In genomic region chr12:51846209-51846779, GRCh38 we compare ENCODE assay signal across 10 cellular contexts. TPM values are rescaled to one million over a fixed set of nuclear protein-coding genes. Genes with fewer than 3 reads are reported as not detected.
DNase-seq lines count a peak whose midpoint lies in the region; ATAC-seq and TF ChIP-seq lines count a peak whose summit lies in the region.
"Had no signal": no experiment of that assay in that cellular context is flagged by ENCODE, and none has a peak within 500 bp of the region (broad histone marks: within the 10 kb centered on the region; RNA-seq: fewer than 3 reads in every experiment).

No MANE protein-coding gene starts in this region.

- H3K27me3 Mint-ChIP-seq in CD14-positive monocyte (ENCODE audit: low read depth in 3 of 3): peaks cover 37 to 62% (median 52%) of the 10 kb centered on the region in 3 donors
- H3K27me3 Mint-ChIP-seq in HFFc6 (ENCODE audit: insufficient read depth): peaks cover 58% of the 10 kb centered on the region
- peaks cover 80% of the 10 kb centered on the region for H3K27me3 Mint-ChIP-seq in endodermal cell (ENCODE audit: insufficient read depth)

- H3K4me1 ChIP-seq in endodermal cell (ENCODE audit: control insufficient read depth, insufficient read depth, low read length): peaks cover 15% of the 10 kb centered on the region
- H3K4me1 ChIP-seq in osteoblast (ENCODE audit: insufficient read depth, low read length): peaks cover 3% of the 10 kb centered on the region
- peaks cover 6% of the 10 kb centered on the region for H3K4me1 ChIP-seq in A673 (ENCODE audit: insufficient read depth, low read length, poor library complexity, severe bottlenecking)
- peaks cover 0 to 26% (median 23%) of the 10 kb centered on the region in 4 donors for H3K4me1 ChIP-seq in tibial artery

- H4K20me1 ChIP-seq in osteoblast (ENCODE audit: insufficient read depth, low read length): no peaks in the 10 kb centered on the region

- peaks cover 11% of the 10 kb centered on the region for H3K27me3 ChIP-seq in endodermal cell (ENCODE audit: control insufficient read depth, insufficient read depth, low read length, poor library complexity, severe bottlenecking)
- peaks cover 74% of the 10 kb centered on the region for H3K27me3 ChIP-seq in osteoblast (ENCODE audit: insufficient read depth, low read length)
- peaks cover 19% of the 10 kb centered on the region for H3K27me3 ChIP-seq in A673 (replicated peaks; ENCODE audit: insufficient read depth, low read depth, low read length, poor library complexity)
- peaks cover 0 to 81% of the 10 kb centered on the region in 2 donors for H3K27me3 ChIP-seq in tibial artery

- intact Hi-C loops in CD14-positive monocyte (cut with micrococcal nuclease) (no loop called here), A673 (cut with micrococcal nuclease; ENCODE audit: unreplicated experiment) (no loop called here), tibial artery (cut with DNase I; ENCODE audit: low total_unique reads) (no loop called here)

- BruUV-seq in A673 (replicated peaks; lab: Mats Ljungman, UMichigan): no TSS peak

- no peak for TF ChIP-seq CTCF in CD14-positive monocyte (IDR thresholded peaks at IDR 0.05)
- TF ChIP-seq CTCF in HFFc6 (IDR thresholded peaks at IDR 0.05): no peak
- TF ChIP-seq CTCF in endodermal cell (conservative IDR thresholded peaks at IDR 0.05): no peak
- no peak for TF ChIP-seq CTCF in osteoblast (IDR thresholded peaks at IDR 0.05; ENCODE audit: extremely low read depth, low read depth, low read length)
- TF ChIP-seq CTCF in A673 (conservative IDR thresholded peaks at IDR 0.05; ENCODE audit: low read depth, low read length): no peak
- TF ChIP-seq CTCF in tibial artery (IDR thresholded peaks at IDR 0.05): no peak

- DNase-seq in CD14-positive monocyte (ENCODE audit: low spot score) (no peak), HFFc6 (no peak), endodermal cell (peak; percentile 70), osteoblast (ENCODE audit: insufficient read length, low spot score, missing footprints) (peak; percentile 80), NCI-H1694 treated with DMSO at 0.1 percent for 48 hours (lab: John Stamatoyannopoulos, UW) (no peak), A673 (ENCODE audit: low spot score) (no peak), tibial artery (no peak)
- DNase-seq: DMS 273 treated with DMSO at 0.1 percent for 48 hours had no signal

- 70 to 74% methylated on average over 17 to 21 of the region's 21 CpGs for WGBS in endodermal cell (ENCODE audit: insufficient coverage in 1 of 2, insufficient read length in 1 of 2), 2 experiments

- no peak overlapping the region for H3K9ac ChIP-seq in endodermal cell (ENCODE audit: extremely low read depth, low read length, poor library complexity, severe bottlenecking)

- H3K36me3 Mint-ChIP-seq in CD14-positive monocyte (peaks cover 3 to 4% of the 10 kb centered on the region in 2 donors), HFFc6 (ENCODE audit: low read depth) (no peaks in the 10 kb centered on the region), endodermal cell (ENCODE audit: low read depth) (no peaks in the 10 kb centered on the region)

- H3K9me3 Mint-ChIP-seq in CD14-positive monocyte (peaks cover 0 to 5% (median 0%) of the 10 kb centered on the region in 7 donors), HFFc6 (no peaks in the 10 kb centered on the region), endodermal cell (no peaks in the 10 kb centered on the region)

- H3K36me3 ChIP-seq in endodermal cell (ENCODE audit: control insufficient read depth, insufficient read depth, low read length): peaks cover 4% of the 10 kb centered on the region
- H3K36me3 ChIP-seq in osteoblast (ENCODE audit: insufficient read depth, low read length): no peaks in the 10 kb centered on the region
- no peaks in the 10 kb centered on the region for H3K36me3 ChIP-seq in A673 (ENCODE audit: insufficient read depth, low read length, poor library complexity, severe bottlenecking)
- no peaks in the 10 kb centered on the region for H3K36me3 ChIP-seq in tibial artery

- H3K9me3 ChIP-seq in endodermal cell (ENCODE audit: control insufficient read depth, low read length): no peaks in the 10 kb centered on the region
- no peaks in the 10 kb centered on the region for H3K9me3 ChIP-seq in osteoblast (ENCODE audit: low read depth, low read length)
- H3K9me3 ChIP-seq in A673 (ENCODE audit: low read depth, low read length, poor library complexity, severe bottlenecking): no peaks in the 10 kb centered on the region
- H3K9me3 ChIP-seq in tibial artery: no peaks in the 10 kb centered on the region

- H3K4me1 Mint-ChIP-seq in CD14-positive monocyte (peaks cover 44% of the 10 kb centered on the region), HFFc6 (ENCODE audit: low read depth) (no peaks in the 10 kb centered on the region), endodermal cell (peaks cover 12% of the 10 kb centered on the region)

- no peaks in the 10 kb centered on the region for H3K79me2 ChIP-seq in osteoblast (ENCODE audit: insufficient read depth, low read length)

- H3K4me3 ChIP-seq in endodermal cell (ENCODE audit: low read length) (peak overlapping the region; percentile 84), osteoblast (ENCODE audit: insufficient read depth, low read length) (no peak overlapping the region), A673 (ENCODE audit: low read depth, low read length, poor library complexity, severe bottlenecking) (no peak overlapping the region), tibial artery (peak overlapping the region in 1 of 2 donors; percentile 61)

- H3K27ac ChIP-seq in endodermal cell (ENCODE audit: low read depth, low read length): no peak overlapping the region
- no peak overlapping the region for H3K27ac ChIP-seq in osteoblast (ENCODE audit: low read depth, low read length)
- H3K27ac ChIP-seq in A673 (ENCODE audit: low read depth, low read length, poor library complexity, severe bottlenecking): no peak overlapping the region
- no peak overlapping the region for H3K27ac ChIP-seq in tibial artery

- POLR2A ChIA-PET in A673 (lab: Charles Lee; ENCODE audit: low non-redundant PET): no interaction called here

- peak overlapping the region; percentile 81 for H3K4me2 ChIP-seq in osteoblast (ENCODE audit: insufficient read depth, low read length)

- no peak overlapping the region for H2AFZ ChIP-seq in osteoblast (ENCODE audit: low read length)

- H3K27ac Mint-ChIP-seq in CD14-positive monocyte: peak overlapping the region in 3 of 7 donors; percentile 30 to 79 (median 54)
- no peak overlapping the region for H3K27ac Mint-ChIP-seq in HFFc6
- no peak overlapping the region for H3K27ac Mint-ChIP-seq in endodermal cell

- CTCF ChIA-PET in A673 (lab: Charles Lee): no interaction called here

- H3K4me3 Mint-ChIP-seq in CD14-positive monocyte: peak overlapping the region; percentile 78 to 92
- H3K4me3 Mint-ChIP-seq in HFFc6: peak overlapping the region; percentile 62
- H3K4me3 Mint-ChIP-seq in endodermal cell: peak overlapping the region; percentile 66

- ATAC-seq in GM19452 (IDR thresholded peaks at IDR 0.05; ENCODE audit: unreplicated experiment): no peak

RNA-seq across cellular contexts. Expression of gene FIGNL2, which starts 2.2 kb away (rescaled TPM):
- under 1 TPM in 1 of 2 donors, not detected in 1; 0.06 TPM for polyA plus RNA-seq in CD14-positive monocyte
- not detected for total RNA-seq in HFFc6 (2021; fragmentation: NEBNext Ultra II Directional; extraction: Animal tissue kit (Norgen Biotek cat#: 25700))
- total RNA-seq in endodermal cell (10 to 100 TPM; 10.5 to 17.7 TPM), osteoblast (0.29 and 0.36 TPM in 2 replicates), A673 (2021) (0.21 and 0.33 TPM in 2 replicates)
- 24.4 TPM for polyA plus RNA-seq in endodermal cell (2013, experiment 1 of 2)
- 22.8 TPM for polyA plus RNA-seq in endodermal cell (2013, experiment 2 of 2)

RNA-seq across cellular contexts. Expression of gene ANKRD33, which starts 41.6 kb away (rescaled TPM):
- polyA plus RNA-seq in CD14-positive monocyte: not detected
- total RNA-seq in HFFc6 (2021; fragmentation: NEBNext Ultra II Directional; extraction: Animal tissue kit (Norgen Biotek cat#: 25700)): not detected
- under 1 TPM in 1 of 2 donors, not detected in 1; 0.46 TPM for total RNA-seq in endodermal cell
- 0.28 TPM for polyA plus RNA-seq in endodermal cell (2013, experiment 1 of 2)
- 0.62 TPM for polyA plus RNA-seq in endodermal cell (2013, experiment 2 of 2)
- not detected in 2 replicates for total RNA-seq in osteoblast
- not detected in 2 replicates for total RNA-seq in A673 (2021)
- total RNA-seq: ureter had no signal

Comparison
In these comparisons a context has a peak if more than half of its experiments do, and no peak if none do; other contexts are left out.
1. DNase-seq: peak in endodermal cell (single experiment) and osteoblast (single experiment); none in CD14-positive monocyte (single experiment), HFFc6 (single experiment), NCI-H1694 treated with DMSO at 0.1 percent for 48 hours (single experiment), A673 (single experiment) and tibial artery (0 of 2).
2. Peak in every context shown above with its lines, with median percentiles within 50 percentile points of each other: H3K4me3 Mint-ChIP-seq.